In genomic region chr2:161133366-161133765, GRCh38 we compare ENCODE assay signal across 35 cellular contexts.
"Had no signal": no experiment of that assay in that cellular context is flagged by ENCODE, and none has a peak within 500 bp of the region (broad histone marks: within the 10 kb centered on the region; RNA-seq: fewer than 3 reads in every experiment).

No MANE protein-coding gene starts in this region.

- DNase-seq: activated CD4-positive, alpha-beta T cell treated with anti-CD3 and anti-CD28 coated beads for 1 hour; activated CD4-positive, alpha-beta T cell treated with anti-CD3 and anti-CD28 coated beads for 48 hours; activated CD4-positive, alpha-beta T cell treated with anti-CD3 and anti-CD28 coated beads, Interleukin-2, amount 50 U/mL, for 48 hours; activated CD4-positive, CD25-positive, alpha-beta regulatory T cell; activated CD8-positive, alpha-beta T cell treated with anti-CD3 and anti-CD28 coated beads, Interleukin-2, amount 10 ng/mL, durations not matched to agents 7 days and 5 days; activated gamma-delta T cell; activated naive CD4-positive, alpha-beta T cell treated with anti-CD3 and anti-CD28 coated beads for 36 hours; activated T-cell treated with anti-CD3 and anti-CD28 coated beads, Interleukin-2, amount 50 U/mL, for 24 hours; adrenal gland; body of pancreas; central memory CD4-positive, alpha-beta T cell; Kasumi-1; NCI-H1092 treated with DMSO at 0.1 percent for 48 hours; NCI-H1417; NCI-H146; NCI-H187; NCI-H2029 treated with DMSO at 0.1 percent for 48 hours; NCI-H2107; NCI-H2171; NCI-H510A; NCI-H526; NCI-H748 treated with DMSO at 0.1 percent for 48 hours; NK-92 treated with Interleukin-12 subunit alpha and Interleukin-12 subunit beta, amount 100 ng/mL, for 24 hours; PC-3; Peyer's patch; Right ventricle myocardium superior; SW 1271; T-helper 1 cell; T-helper 2 cell; T-helper 9 cell; WERI-Rb-1 had no signal

- H3K9me3 ChIP-seq: adrenal gland, body of pancreas, Peyer's patch had no signal

- H3K4me3 Mint-ChIP-seq: activated CD8-positive, alpha-beta T cell treated with anti-CD3 and anti-CD28 coated beads, Interleukin-2, amount 10 ng/mL, durations not matched to agents 7 days and 5 days; activated naive CD4-positive, alpha-beta T cell treated with anti-CD3 and anti-CD28 coated beads for 36 hours; activated T-cell treated with anti-CD3 and anti-CD28 coated beads, Interleukin-2, amount 50 U/mL, for 24 hours had no signal

- H3K27me3 Mint-ChIP-seq: activated T-cell treated with anti-CD3 and anti-CD28 coated beads, Interleukin-2, amount 50 U/mL, for 24 hours had no signal

- H3K36me3 ChIP-seq: adrenal gland, Peyer's patch, WERI-Rb-1 had no signal

- FAIRE-seq: astrocyte had no signal

- H3K27me3 ChIP-seq: adrenal gland, body of pancreas, Peyer's patch had no signal

- H3K4me3 ChIP-seq: adrenal gland, body of pancreas, Peyer's patch had no signal

- H3K27ac ChIP-seq: adrenal gland, body of pancreas, Peyer's patch, RWPE1, WERI-Rb-1 had no signal

- H3K27ac Mint-ChIP-seq: activated CD8-positive, alpha-beta T cell treated with anti-CD3 and anti-CD28 coated beads, Interleukin-2, amount 10 ng/mL, durations not matched to agents 7 days and 5 days; activated naive CD4-positive, alpha-beta T cell treated with anti-CD3 and anti-CD28 coated beads for 36 hours; activated T-cell treated with anti-CD3 and anti-CD28 coated beads, Interleukin-2, amount 50 U/mL, for 24 hours; activated T-helper 2 cell treated with anti-CD3 and anti-CD28 coated beads, Interferon-gamma antibody, Interleukin-2, Interleukin-4, amounts not matched to agents 10 μg/mL and 5 μg/mL and 100 μg/mL, durations not matched to agents 14 hours and 24 hours and 36 hours had no signal

- ATAC-seq: activated CD8-positive, alpha-beta T cell treated with anti-CD3 and anti-CD28 coated beads, Interleukin-2, amount 10 ng/mL, durations not matched to agents 7 days and 5 days; activated naive CD4-positive, alpha-beta T cell treated with anti-CD3 and anti-CD28 coated beads, Interleukin-2, amount 50 U/mL, for 72 hours; body of pancreas; PC-3 had no signal

- H3K4me1 ChIP-seq: Peyer's patch had no signal
